In genomic region chr15:41827880-41828746, GRCh38 we compare ENCODE assay signal across 8 cellular contexts. TPM values are rescaled to one million over a fixed set of nuclear protein-coding genes. Genes with fewer than 3 reads are reported as not detected.
A peak's percentile ranks its signal among the peaks of the same experiment; 100 is the strongest.
DNase-seq lines count a peak whose midpoint lies in the region; ATAC-seq and TF ChIP-seq lines count a peak whose summit lies in the region.

Gene JMJD7 (plus strand): TSS chr15:41828092. CDS start chr15:41828125, 33 bp downstream.

- H3K27me3 ChIP-seq in BJ (ENCODE audit: control insufficient read depth, insufficient read depth, low read length), result no peaks in the 10 kb centered on the region

- no peaks in the 10 kb centered on the region for H3K9me3 Mint-ChIP-seq in effector memory CD8-positive, alpha-beta T cell

- H3K4me3 Mint-ChIP-seq in effector memory CD8-positive, alpha-beta T cell, result peak within 1 kb of the TSS; percentile 80 to 99

- peak within 1 kb of the TSS; percentile 59 to 94 for H3K27ac Mint-ChIP-seq in effector memory CD8-positive, alpha-beta T cell

- H3K36me3 Mint-ChIP-seq in effector memory CD8-positive, alpha-beta T cell (ENCODE audit: insufficient read depth), result peaks cover 25% of the 10 kb centered on the region

- H3K4me3 ChIP-seq in BJ (ENCODE audit: low read depth, low read length), result peak within 1 kb of the TSS; percentile 70

- no peak for TF ChIP-seq CTCF in BJ (IDR thresholded peaks at IDR 0.05; ENCODE audit: insufficient read depth, low read depth, low read length)

- POLR2A ChIA-PET in BJ (lab: Charles Lee), result interaction anchor here (0.6 kb wide), 1 partner anchor 32 kb away, joined by 3 read pairs; no protein-coding TSS in a partner anchor

- no peaks in the 10 kb centered on the region for H3K27me3 Mint-ChIP-seq in effector memory CD8-positive, alpha-beta T cell

- CTCF ChIA-PET in BJ (lab: Yijun Ruan, JAX), result no interaction called here

- peaks cover 18% of the 10 kb centered on the region for H3K36me3 ChIP-seq in BJ (ENCODE audit: control insufficient read depth, insufficient read depth, low read length)

- DNase-seq in BJ (ENCODE audit: low read depth) (no peak), GM19240 (ENCODE audit: insufficient read length, low spot score) (peak; percentile 95), NOMO-1 treated with DMSO at 0.1 percent for 48 hours (lab: John Stamatoyannopoulos, UW; ENCODE audit: unreplicated experiment) (peak; percentile 60), mesenteric fat pad (ENCODE audit: low spot score) (peak; percentile 98)
- peak; percentile 81 to 98 (median 96) for DNase-seq in activated CD8-positive, alpha-beta memory T cell treated with anti-CD3 and anti-CD28 coated beads for 48 hours (ENCODE audit: low read depth in 2 of 3, low spot score in 2 of 3)
- DNase-seq in effector memory CD8-positive, alpha-beta T cell, result peak; percentile 92 to 96 (median 96)
- peak; percentile 88 for DNase-seq in stimulated activated CD8-positive, alpha-beta memory T cell treated with anti-CD3 and anti-CD28 coated beads, Interleukin-12 subunit alpha, Interleukin-12 subunit beta, amount 100 ng/mL, for 4 hours (ENCODE audit: low read depth)

- ATAC-seq in HG03521 (IDR thresholded peaks at IDR 0.05; ENCODE audit: unreplicated experiment), result peak; percentile 75
- peak; percentile 84 for ATAC-seq in effector memory CD8-positive, alpha-beta T cell (replicated peaks)

- peaks cover 36 to 38% of the 10 kb centered on the region in 2 donors for H3K4me1 Mint-ChIP-seq in effector memory CD8-positive, alpha-beta T cell (ENCODE audit: low read depth in 2 of 2)

RNA-seq across cellular contexts. Expression of gene JMJD7, which starts in this region (rescaled TPM):
- 2.8 and 3.4 TPM in 2 replicates for polyA plus RNA-seq in BJ (2011; rRNA removed)
- 1.0 and 1.6 TPM in 2 replicates for polyA minus RNA-seq in BJ (2011; rRNA and poly(A)+ RNA removed)
- 7.7 TPM for total RNA-seq in mesenteric fat pad
